In the genomic region with DNA sequence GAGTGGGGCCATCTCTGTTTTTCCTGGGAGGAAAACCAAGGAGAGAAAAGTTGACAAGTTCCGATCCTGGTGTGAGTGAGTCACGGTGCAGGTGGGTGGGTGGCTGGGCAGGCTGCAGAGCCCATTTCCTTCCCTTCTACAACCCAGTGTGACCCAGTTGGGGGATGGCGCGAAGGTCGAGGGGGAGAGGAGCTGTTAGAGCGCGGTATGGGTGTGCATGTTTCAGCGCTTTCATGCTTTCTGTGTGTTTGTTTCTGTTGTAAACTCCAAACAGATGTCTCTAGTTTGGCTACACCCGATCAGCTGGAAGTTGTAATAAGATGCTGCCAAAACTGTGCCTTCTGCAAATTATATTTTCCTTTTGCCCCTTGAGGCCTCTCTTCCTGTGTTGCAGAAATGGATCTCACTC, we compare ENCODE assay signal across 9 cellular contexts. TPM values are rescaled to one million over a fixed set of nuclear protein-coding genes. Genes with fewer than 3 reads are reported as not detected.
DNase-seq lines count a peak whose midpoint lies in the region; ATAC-seq and TF ChIP-seq lines count a peak whose summit lies in the region.
"Had no signal": no experiment of that assay in that cellular context is flagged by ENCODE, and none has a peak within 500 bp of the region (broad histone marks: within the 10 kb centered on the region; RNA-seq: fewer than 3 reads in every experiment).

No MANE protein-coding gene starts in this region.

- ATAC-seq in HG03439 (IDR thresholded peaks at IDR 0.05; ENCODE audit: unreplicated experiment) (no peak), GM19328 (IDR thresholded peaks at IDR 0.05; ENCODE audit: unreplicated experiment) (no peak)

- H3K4me3 ChIP-seq in HUES64 (ENCODE audit: low read length): no peak overlapping the region

- peaks cover 29% of the 10 kb centered on the region for H3K27me3 Mint-ChIP-seq in nephron progenitor cell (ENCODE audit: low read depth, poor library complexity)

- WGBS in HUES64: 57% methylated on average over 8 of the region's 9 CpGs

- H3K27ac Mint-ChIP-seq in nephron progenitor cell: peak overlapping the region; percentile 78

- DNase-seq in CD1c-positive myeloid dendritic cell (ENCODE audit: extremely low spot score): peak; percentile 49
- peak; percentile 93 for DNase-seq in brain pericyte (ENCODE audit: low read depth, low spot score)
- DNase-seq in nephron progenitor cell: no peak
- DNase-seq in NCI-H748 (lab: John Stamatoyannopoulos, UW; ENCODE audit: unreplicated experiment): no peak
- no peak for DNase-seq in SHP77 (lab: John Stamatoyannopoulos, UW)
- DNase-seq: effector CD4-positive, alpha-beta T cell had no signal

- TF ChIP-seq CTCF in nephron progenitor cell (IDR thresholded peaks at IDR 0.05): no peak

- H3K36me3 ChIP-seq in HUES64 (ENCODE audit: insufficient read depth, low read length): no peaks in the 10 kb centered on the region

- H3K4me1 ChIP-seq in HUES64 (ENCODE audit: insufficient read depth, low read length): peaks cover 16% of the 10 kb centered on the region

- H3K27ac ChIP-seq in HUES64 (ENCODE audit: low read depth, low read length): peak overlapping the region; percentile 2; the same call in 1 of the 2 replicates

- H3K9me3 Mint-ChIP-seq in nephron progenitor cell: no peaks in the 10 kb centered on the region

- H3K4me1 Mint-ChIP-seq in nephron progenitor cell: peaks cover 72% of the 10 kb centered on the region

- H3K4me3 Mint-ChIP-seq in nephron progenitor cell: peak overlapping the region; percentile 76

- no peaks in the 10 kb centered on the region for H3K36me3 Mint-ChIP-seq in nephron progenitor cell (ENCODE audit: low read depth)

- H3K9me3 ChIP-seq in HUES64 (ENCODE audit: insufficient read depth, low read depth, low read length): no peaks in the 10 kb centered on the region

- no peak overlapping the region for H3K9ac ChIP-seq in HUES64 (ENCODE audit: low read depth, low read length)

- peaks cover 30% of the 10 kb centered on the region for H3K27me3 ChIP-seq in HUES64 (ENCODE audit: insufficient read depth, low read length)

RNA-seq across cellular contexts. Expression of a gene that starts 3.8 kb away (rescaled TPM):
- 3.6 TPM for polyA plus RNA-seq in HUES64 (2013, experiment 1 of 2)
- 4.0 TPM for polyA plus RNA-seq in HUES64 (2013, experiment 2 of 2)

RNA-seq across cellular contexts. Expression of a gene that starts 17.5 kb away (rescaled TPM):
- 43.6 TPM for polyA plus RNA-seq in HUES64 (2013, experiment 1 of 2)
- 32.9 TPM for polyA plus RNA-seq in HUES64 (2013, experiment 2 of 2)

RNA-seq across cellular contexts. Expression of a gene that starts 56.3 kb away (rescaled TPM):
- polyA plus RNA-seq in HUES64 (2013, experiment 1 of 2): 10.2 TPM
- 11.7 TPM for polyA plus RNA-seq in HUES64 (2013, experiment 2 of 2)

Comparison
In these comparisons a context has a peak if more than half of its experiments do, and no peak if none do; other contexts are left out.
1. DNase-seq: peak in CD1c-positive myeloid dendritic cell (single experiment) and brain pericyte (single experiment); none in nephron progenitor cell (single experiment), NCI-H748 (single experiment) and SHP77 (0 of 2).